Comparison of ENCODE assay signal across 10 cellular contexts in genomic region chr19:47610902-47611301, GRCh38. TPM values are rescaled to one million over a fixed set of nuclear protein-coding genes. Genes with fewer than 3 reads are reported as not detected.
A peak's percentile ranks its signal among the peaks of the same experiment; 100 is the strongest.
DNase-seq lines count a peak whose midpoint lies in the region; ATAC-seq and TF ChIP-seq lines count a peak whose summit lies in the region.
"Had no signal": no experiment of that assay in that cellular context is flagged by ENCODE, and none has a peak within 500 bp of the region (broad histone marks: within the 10 kb centered on the region; RNA-seq: fewer than 3 reads in every experiment).

No MANE protein-coding gene starts in this region.

- H3K36me3 ChIP-seq in BE2C = no peaks in the 10 kb centered on the region; the same call in 1 of the 2 replicates

- H3K4me1 ChIP-seq in BE2C = no peaks in the 10 kb centered on the region; the same call in 1 of the 2 replicates

- H3K36me3 Mint-ChIP-seq in T-helper 2 cell treated with Interferon-gamma antibody and Interleukin-4, amounts not matched to agents 5 μg/mL and 100 μg/mL, for 36 hours (ENCODE audit: low read depth) = peaks cover 16% of the 10 kb centered on the region
- H3K36me3 Mint-ChIP-seq in activated naive CD8-positive, alpha-beta T cell treated with anti-CD3 and anti-CD28 coated beads, Interleukin-2, amount 50 U/mL, for 24 hours (ENCODE audit: low read depth) = peaks cover 3% of the 10 kb centered on the region

- H3K27ac ChIP-seq in layer of hippocampus (ENCODE audit: low read depth, low read length) (peak overlapping the region; percentile 92), substantia nigra (ENCODE audit: low read depth, low read length, poor library complexity, severe bottlenecking) (peak overlapping the region; percentile 93)

- ATAC-seq in activated naive CD8-positive, alpha-beta T cell treated with anti-CD3 and anti-CD28 coated beads, Interleukin-2, amount 50 U/mL, for 24 hours = no peak

- no peaks in the 10 kb centered on the region for H3K27me3 Mint-ChIP-seq in T-helper 2 cell treated with Interferon-gamma antibody and Interleukin-4, amounts not matched to agents 5 μg/mL and 100 μg/mL, for 36 hours (ENCODE audit: low read depth)
- no peaks in the 10 kb centered on the region for H3K27me3 Mint-ChIP-seq in activated naive CD8-positive, alpha-beta T cell treated with anti-CD3 and anti-CD28 coated beads, Interleukin-2, amount 50 U/mL, for 24 hours

- H3K27ac Mint-ChIP-seq in T-helper 2 cell treated with Interferon-gamma antibody and Interleukin-4, amounts not matched to agents 5 μg/mL and 100 μg/mL, for 36 hours = peak overlapping the region; percentile 77
- no peak overlapping the region for H3K27ac Mint-ChIP-seq in activated naive CD8-positive, alpha-beta T cell treated with anti-CD3 and anti-CD28 coated beads, Interleukin-2, amount 50 U/mL, for 24 hours

- no peak for TF ChIP-seq CTCF in BE2C (IDR thresholded peaks at IDR 0.05; ENCODE audit: low read depth, low read length)

- H3K4me1 Mint-ChIP-seq in T-helper 2 cell treated with Interferon-gamma antibody and Interleukin-4, amounts not matched to agents 5 μg/mL and 100 μg/mL, for 36 hours (ENCODE audit: low read depth) = peaks cover 20% of the 10 kb centered on the region
- H3K4me1 Mint-ChIP-seq in activated naive CD8-positive, alpha-beta T cell treated with anti-CD3 and anti-CD28 coated beads, Interleukin-2, amount 50 U/mL, for 24 hours = peaks cover 24% of the 10 kb centered on the region

- DNase-seq in T-helper 2 cell treated with Interferon-gamma antibody and Interleukin-4, amounts not matched to agents 5 μg/mL and 100 μg/mL, for 36 hours (ENCODE audit: low spot score) = no peak
- DNase-seq in T-helper 2 cell (no peak), substantia nigra (lab: John Stamatoyannopoulos, UW) (peak in 1 of 49 donors; percentile 27), Ammon's horn (ENCODE audit: low spot score) (no peak), BE2C (no peak), A172 (ENCODE audit: low spot score) (no peak)
- no peak for DNase-seq in activated naive CD8-positive, alpha-beta T cell treated with anti-CD3 and anti-CD28 coated beads, Interleukin-2, amount 50 U/mL, for 24 hours
- DNase-seq: NCI-H524 treated with DMSO at 0.1 percent for 48 hours had no signal

- no peaks in the 10 kb centered on the region for H3K9me3 Mint-ChIP-seq in T-helper 2 cell treated with Interferon-gamma antibody and Interleukin-4, amounts not matched to agents 5 μg/mL and 100 μg/mL, for 36 hours
- no peaks in the 10 kb centered on the region for H3K9me3 Mint-ChIP-seq in activated naive CD8-positive, alpha-beta T cell treated with anti-CD3 and anti-CD28 coated beads, Interleukin-2, amount 50 U/mL, for 24 hours

- no peak overlapping the region; the same call in 1 of the 2 replicates for H3K4me3 ChIP-seq in BE2C (ENCODE audit: low read depth, low read length)

- H3K27me3 ChIP-seq in layer of hippocampus (ENCODE audit: control insufficient read depth, insufficient read depth, low read length) (no peaks in the 10 kb centered on the region), BE2C (no peaks in the 10 kb centered on the region)

- H3K4me3 Mint-ChIP-seq in T-helper 2 cell treated with Interferon-gamma antibody and Interleukin-4, amounts not matched to agents 5 μg/mL and 100 μg/mL, for 36 hours = peak overlapping the region; percentile 80
- H3K4me3 Mint-ChIP-seq in activated naive CD8-positive, alpha-beta T cell treated with anti-CD3 and anti-CD28 coated beads, Interleukin-2, amount 50 U/mL, for 24 hours = peak overlapping the region; percentile 62

- no peaks in the 10 kb centered on the region for H3K9me3 ChIP-seq in BE2C

RNA-seq across cellular contexts. Expression of gene BICRA, which starts 2.0 kb away (rescaled TPM):
- 15.0 TPM for polyA plus RNA-seq in BE2C (2012; ENCODE audit: insufficient read depth, insufficient read length, low read depth)
- 0.79 TPM in 1 of 2 replicates, not detected in the other for total RNA-seq in A172 (2014; rRNA removed; shearing (Covaris generic))

RNA-seq across cellular contexts. Expression of gene ZNF541, which starts 38.0 kb away (rescaled TPM):
- 0.23 TPM for polyA plus RNA-seq in BE2C (2012; ENCODE audit: insufficient read depth, insufficient read length, low read depth)
- not detected in 2 replicates for total RNA-seq in A172 (2014; rRNA removed; shearing (Covaris generic))
- total RNA-seq: H4 had no signal
